Comparison of ENCODE assay signal across 24 cellular contexts in genomic region chr3:185874119-185874518, GRCh38. TPM values are rescaled to one million over a fixed set of nuclear protein-coding genes. Genes with fewer than 3 reads are reported as not detected.
A peak's percentile ranks its signal among the peaks of the same experiment; 100 is the strongest.
DNase-seq lines count a peak whose midpoint lies in the region; TF ChIP-seq lines count a peak whose summit lies in the region.
"Had no signal": no experiment of that assay in that cellular context is flagged by ENCODE, and none has a peak within 500 bp of the region (broad histone marks: within the 10 kb centered on the region; RNA-seq: fewer than 3 reads in every experiment).

No MANE protein-coding gene starts in this region.

- no peaks in the 10 kb centered on the region for H4K20me1 ChIP-seq in OCI-LY3 (ENCODE audit: insufficient read depth, low read length)

- H3K9me3 ChIP-seq in OCI-LY3 (ENCODE audit: insufficient read depth, low read length): no peaks in the 10 kb centered on the region
- no peaks in the 10 kb centered on the region for H3K9me3 ChIP-seq in iPS-20b (ENCODE audit: insufficient read depth, low read depth, low read length)
- H3K9me3 ChIP-seq in uterus: no peaks in the 10 kb centered on the region
- H3K9me3 ChIP-seq: Caco-2, SJCRH30 had no signal

- TF ChIP-seq CTCF in OCI-LY3 (IDR thresholded peaks at IDR 0.05; ENCODE audit: low read depth, low read length) (no peak), uterus (IDR thresholded peaks at IDR 0.05) (no peak), RWPE1 (conservative IDR thresholded peaks at IDR 0.05; ENCODE audit: low read depth) (no peak)

- H3K9ac ChIP-seq in OCI-LY3 (ENCODE audit: low read length) (no peak overlapping the region), iPS-20b (ENCODE audit: low read depth, low read length) (0 out of 2 replicates have a peak overlapping the region, but pooled peaks have one; percentile 5)

- H3K4me3 ChIP-seq in OCI-LY3 (ENCODE audit: low read length): peak overlapping the region; percentile 34; the same call in 1 of the 2 replicates
- no peak overlapping the region for H3K4me3 ChIP-seq in iPS-20b (ENCODE audit: low read length)
- no peak overlapping the region for H3K4me3 ChIP-seq in uterus
- H3K4me3 ChIP-seq: SJCRH30 had no signal

- DNase-seq in DMS53 (lab: John Stamatoyannopoulos, UW) (peak; percentile 55), DMS53 treated with DMSO at 0.1 percent for 48 hours (lab: John Stamatoyannopoulos, UW; ENCODE audit: unreplicated experiment) (no peak), NCI-H146 (lab: John Stamatoyannopoulos, UW) (peak; percentile 81), uterus (no peak), RWPE1 (ENCODE audit: low spot score) (no peak)
- DNase-seq: Caco-2; CD8-positive, alpha-beta T cell; DMS79 treated with DMSO at 0.1 percent for 48 hours; GF-D8; KG1; NCI-H1048; NCI-H1417; NCI-H187; NCI-H2081 treated with DMSO at 0.1 percent for 48 hours; NCI-H2171 treated with DMSO at 0.1 percent for 48 hours; NCI-H345; NCI-H524; PC-3; SJCRH30 had no signal

- H3K27me3 ChIP-seq in OCI-LY3 (ENCODE audit: low read depth, low read length): no peaks in the 10 kb centered on the region; the same call in 1 of the 2 replicates
- no peaks in the 10 kb centered on the region for H3K27me3 ChIP-seq in iPS-20b (ENCODE audit: insufficient read depth, low read length)
- no peaks in the 10 kb centered on the region for H3K27me3 ChIP-seq in uterus
- H3K27me3 ChIP-seq: SJCRH30 had no signal

- POLR2A ChIA-PET in RWPE1 (lab: Yijun Ruan, JAX; ENCODE audit: low non-redundant PET): no interaction called here

- 0 out of 2 replicates have a peak, but pooled peaks cover 3% of the 10 kb centered on the region for H3K4me1 ChIP-seq in OCI-LY3 (ENCODE audit: low read length)
- H3K4me1 ChIP-seq in iPS-20b (ENCODE audit: insufficient read depth, low read length): peaks cover 3% of the 10 kb centered on the region; the same call in 1 of the 2 replicates
- no peaks in the 10 kb centered on the region for H3K4me1 ChIP-seq in uterus
- H3K4me1 ChIP-seq: Caco-2, SJCRH30 had no signal

- H3K79me2 ChIP-seq in OCI-LY3 (ENCODE audit: low read length): no peaks in the 10 kb centered on the region

- CTCF ChIA-PET in RWPE1 (lab: Yijun Ruan, JAX): interaction anchor here (0.6 kb wide), 1 partner anchor 21 kb away, joined by 4 read pairs; no protein-coding TSS in a partner anchor

- H3K4me2 ChIP-seq in OCI-LY3 (ENCODE audit: low read length): peak overlapping the region; percentile 16; the same call in 1 of the 2 replicates

- H3K36me3 ChIP-seq in OCI-LY3 (replicated peaks; ENCODE audit: low read depth, low read length) (no peaks in the 10 kb centered on the region), iPS-20b (ENCODE audit: insufficient read depth, low read depth, low read length) (no peaks in the 10 kb centered on the region), uterus (no peaks in the 10 kb centered on the region)
- H3K36me3 ChIP-seq: SJCRH30 had no signal

- no peak for TF ChIP-seq POLR2A in uterus (IDR thresholded peaks at IDR 0.05)

- intact Hi-C loops in uterus (cut with DNase I; ENCODE audit: low total_unique reads): no loop called here

- no peak overlapping the region for H2AFZ ChIP-seq in OCI-LY3 (ENCODE audit: low read depth, low read length)

- H3K27ac ChIP-seq in OCI-LY3 (ENCODE audit: low read length) (no peak overlapping the region), iPS-20b (ENCODE audit: low read length) (no peak overlapping the region), uterus (no peak overlapping the region), RWPE1 (no peak overlapping the region)
- H3K27ac ChIP-seq: 22Rv1, C4-2B, SJCRH30 had no signal

RNA-seq across cellular contexts. Expression of gene IGF2BP2, which starts 49.3 kb away (rescaled TPM):
- 10 to 100 TPM in 3 of 4 donors, 1 to 10 TPM in 1; 2.9 to 65.6 (median 13.1) TPM for total RNA-seq in uterus
- total RNA-seq: B cell; CD8-positive, alpha-beta T cell had no signal

Comparison
In these comparisons a context has a peak if more than half of its experiments do, and no peak if none do; other contexts are left out.
1. DNase-seq: peak in DMS53 (single experiment) and NCI-H146 (single experiment); none in DMS53 treated with DMSO at 0.1 percent for 48 hours (single experiment), uterus (0 of 2) and RWPE1 (single experiment).